ENCODE assay signal across 31 cellular contexts in genomic region chr5:14884062-14884612, GRCh38.
"Had no signal": no experiment of that assay in that cellular context is flagged by ENCODE, and none has a peak within 500 bp of the region (broad histone marks: within the 10 kb centered on the region; RNA-seq: fewer than 3 reads in every experiment).

No MANE protein-coding gene starts in this region.

- H3K36me3 ChIP-seq: adrenal gland, breast epithelium, Peyer's patch had no signal

- H3K4me1 Mint-ChIP-seq: activated B cell treated with CpG ODN at 0.5 μM for 24 hours had no signal

- H3K4me1 ChIP-seq: adrenal gland, breast epithelium, Peyer's patch had no signal

- H3K4me3 ChIP-seq: adrenal gland, body of pancreas, breast epithelium, Peyer's patch had no signal

- H3K27me3 ChIP-seq: adrenal gland, body of pancreas, breast epithelium, Peyer's patch had no signal

- H3K9me3 ChIP-seq: adrenal gland, body of pancreas, breast epithelium, Peyer's patch had no signal

- H3K9me3 Mint-ChIP-seq: activated B cell treated with CpG ODN at 0.5 μM for 24 hours; activated CD4-positive, alpha-beta memory T cell treated with anti-CD3 and anti-CD28 coated beads for 36 hours; activated naive CD4-positive, alpha-beta T cell treated with anti-CD3 and anti-CD28 coated beads for 36 hours; activated naive CD4-positive, alpha-beta T cell treated with anti-CD3 and anti-CD28 coated beads, Interleukin-2, amount 50 U/mL, for 72 hours; activated T-cell treated with anti-CD3 and anti-CD28 coated beads, Interleukin-2, amount 50 U/mL, for 4 hours; activated T-helper 1 cell treated with anti-CD3 and anti-CD28 coated beads, Interleukin-12 subunit alpha, Interleukin-12 subunit beta, Interleukin-2, Interleukin-4 antibody, amounts not matched to agents 30 ng/mL and 10 ng/mL and 1 ng/mL, durations not matched to agents 14 hours and 24 hours and 36 hours; T-helper 2 cell treated with Interferon-gamma antibody and Interleukin-4, amounts not matched to agents 5 μg/mL and 100 μg/mL, for 36 hours had no signal

- ATAC-seq: activated naive CD4-positive, alpha-beta T cell treated with anti-CD3 and anti-CD28 coated beads, Interleukin-2, amount 50 U/mL, for 72 hours; activated T-cell treated with anti-CD3 and anti-CD28 coated beads, Interleukin-2, amount 50 U/mL, for 4 hours; body of pancreas; PC-3 had no signal

- H3K27ac ChIP-seq: adrenal gland, body of pancreas, Peyer's patch had no signal

- DNase-seq: activated B cell treated with CpG ODN at 0.5 μM for 24 hours; activated CD4-positive, alpha-beta memory T cell treated with anti-CD3 and anti-CD28 coated beads for 36 hours; activated CD4-positive, alpha-beta T cell treated with anti-CD3 and anti-CD28 coated beads for 4 hours; activated CD4-positive, alpha-beta T cell treated with anti-CD3 and anti-CD28 coated beads, Interleukin-2, amount 50 U/mL, for 1 hour; activated CD4-positive, CD25-positive, alpha-beta regulatory T cell treated with anti-CD3 and anti-CD28 coated beads, Interleukin-2, amount 50 U/mL, for 72 hours; activated CD8-positive, alpha-beta memory T cell treated with anti-CD3 and anti-CD28 coated beads, Interleukin-2, amount 50 U/mL, for 4 hours; activated gamma-delta T cell treated with Interleukin-2 at 50 U/mL for 16 hours; activated naive CD4-positive, alpha-beta T cell treated with anti-CD3 and anti-CD28 coated beads for 36 hours; activated T-cell treated with anti-CD3 and anti-CD28 coated beads for 4 hours; activated T-cell treated with anti-CD3 and anti-CD28 coated beads, Interleukin-2, amount 50 U/mL, for 4 hours; adrenal gland; body of pancreas; Kasumi-1; KG1; MM.1S; MV-4-11; NCI-H1092; NCI-H1436 treated with DMSO at 0.1 percent for 48 hours; NCI-H1694 treated with DMSO at 0.1 percent for 48 hours; NCI-H2029; NCI-H345; NCI-H524 treated with DMSO at 0.1 percent for 48 hours; NK-92 treated with Interleukin-12 subunit alpha and Interleukin-12 subunit beta, amount 100 ng/mL, for 24 hours; PC-3; Peyer's patch; RPMI8226; SW 1271 had no signal

- H3K4me3 Mint-ChIP-seq: activated B cell treated with CpG ODN at 0.5 μM for 24 hours; activated CD4-positive, alpha-beta memory T cell treated with anti-CD3 and anti-CD28 coated beads for 36 hours; activated naive CD4-positive, alpha-beta T cell treated with anti-CD3 and anti-CD28 coated beads for 36 hours; activated T-cell treated with anti-CD3 and anti-CD28 coated beads, Interleukin-2, amount 50 U/mL, for 4 hours; activated T-helper 1 cell treated with anti-CD3 and anti-CD28 coated beads, Interleukin-12 subunit alpha, Interleukin-12 subunit beta, Interleukin-2, Interleukin-4 antibody, amounts not matched to agents 30 ng/mL and 10 ng/mL and 1 ng/mL, durations not matched to agents 14 hours and 24 hours and 36 hours; T-helper 2 cell treated with Interferon-gamma antibody and Interleukin-4, amounts not matched to agents 5 μg/mL and 100 μg/mL, for 36 hours had no signal

- H3K36me3 Mint-ChIP-seq: activated CD4-positive, alpha-beta memory T cell treated with anti-CD3 and anti-CD28 coated beads for 36 hours; activated naive CD4-positive, alpha-beta T cell treated with anti-CD3 and anti-CD28 coated beads, Interleukin-2, amount 50 U/mL, for 72 hours had no signal

- H3K27ac Mint-ChIP-seq: activated B cell treated with CpG ODN at 0.5 μM for 24 hours; activated CD4-positive, alpha-beta memory T cell treated with anti-CD3 and anti-CD28 coated beads for 36 hours; activated naive CD4-positive, alpha-beta T cell treated with anti-CD3 and anti-CD28 coated beads for 36 hours; activated T-helper 1 cell treated with anti-CD3 and anti-CD28 coated beads, Interleukin-12 subunit alpha, Interleukin-12 subunit beta, Interleukin-2, Interleukin-4 antibody, amounts not matched to agents 30 ng/mL and 10 ng/mL and 1 ng/mL, durations not matched to agents 14 hours and 24 hours and 36 hours; T-helper 2 cell treated with Interferon-gamma antibody and Interleukin-4, amounts not matched to agents 5 μg/mL and 100 μg/mL, for 36 hours had no signal
